11 cellular contexts compared by ENCODE assay signal in genomic region chr5:116566251-116566650, GRCh38. TPM values are rescaled to one million over a fixed set of nuclear protein-coding genes. Genes with fewer than 3 reads are reported as not detected.
A peak's percentile ranks its signal among the peaks of the same experiment; 100 is the strongest.
DNase-seq lines count a peak whose midpoint lies in the region; ATAC-seq, FAIRE-seq and TF ChIP-seq lines count a peak whose summit lies in the region.
"Had no signal": no experiment of that assay in that cellular context is flagged by ENCODE, and none has a peak within 500 bp of the region (broad histone marks: within the 10 kb centered on the region; RNA-seq: fewer than 3 reads in every experiment).

No MANE protein-coding gene starts in this region.

- H3K9ac ChIP-seq in H1 (replicated peaks in 1 of 4; ENCODE audit: extremely low read depth in 1 of 4, low read depth in 3 of 4, low read length in 3 of 4) = no peak overlapping the region

- POLR2A ChIA-PET in H1 (lab: Charles Lee; ENCODE audit: partially characterized antibody) = interaction anchor here (0.9 to 2.0 kb wide), 2 partner anchors 7 to 41 kb away, joined by 3 to 9 read pairs; no protein-coding TSS in a partner anchor
- POLR2A ChIA-PET in activated CD8-positive, alpha-beta T cell treated with anti-CD3 and anti-CD28 coated beads for 36 hours (lab: Charles Lee) = no interaction called here

- H3K56ac ChIP-seq in H1 (replicated peaks; ENCODE audit: insufficient read length, low read depth, low read length) = no peak overlapping the region

- no peak for FAIRE-seq in H1 (lab: Jason Lieb, UNC)

- H3K79me1 ChIP-seq in H1 (ENCODE audit: low read depth, low read length) = no peaks in the 10 kb centered on the region

- intact Hi-C loops in activated CD8-positive, alpha-beta T cell treated with anti-CD3 and anti-CD28 coated beads for 36 hours (cut with micrococcal nuclease) = no loop called here

- peaks cover 19% of the 10 kb centered on the region for H3K27me3 Mint-ChIP-seq in activated CD8-positive, alpha-beta T cell treated with anti-CD3 and anti-CD28 coated beads for 36 hours

- H3K18ac ChIP-seq in H1 (ENCODE audit: extremely low read depth, low read length) = no peak overlapping the region

- H2BK12ac ChIP-seq in H1 (ENCODE audit: low read depth, low read length) = no peak overlapping the region

- H3K9me3 ChIP-seq in H1 (ENCODE audit: insufficient read depth in 2 of 2, low read depth in 1 of 2, low read length in 1 of 2) = no peaks in the 10 kb centered on the region

- WGBS in H1 (ENCODE audit: extremely low coverage in 1 of 2, insufficient coverage in 1 of 2, insufficient read length in 1 of 2, insufficient replicate concordance in 2 of 2, low coverage in 1 of 2, low lambda C conversion rate in 2 of 2, missing lambda C conversion rate in 1 of 2), 2 experiments = 71% methylated on average over 1 of the region's 1 CpG; no CpG with 5 or more reads in 1 of the 2 experiments

- no peak overlapping the region for H3K27ac Mint-ChIP-seq in activated CD8-positive, alpha-beta T cell treated with anti-CD3 and anti-CD28 coated beads for 36 hours

- H3K23ac ChIP-seq in H1 (ENCODE audit: insufficient read length) = no peak overlapping the region

- no peak overlapping the region for H2BK120ac ChIP-seq in H1 (replicated peaks; ENCODE audit: low read depth, low read length)

- H4K5ac ChIP-seq in H1 (ENCODE audit: insufficient read length, low read depth, low read length) = no peak overlapping the region

- no peak overlapping the region for H2BK15ac ChIP-seq in H1 (ENCODE audit: low read length)

- peaks cover 2 to 42% (median 29%) of the 10 kb centered on the region in 4 experiments for H3K4me1 ChIP-seq in H1 (replicated peaks in 1 of 4; ENCODE audit: control insufficient read depth in 3 of 4, insufficient read depth in 4 of 4, low read length in 3 of 4)

- no peak overlapping the region for H2BK20ac ChIP-seq in H1 (ENCODE audit: low read length)

- peaks cover 41 to 55% of the 10 kb centered on the region in 2 experiments for H4K20me1 ChIP-seq in H1 (replicated peaks in 1 of 2; ENCODE audit: control insufficient read depth in 1 of 2, insufficient read depth in 2 of 2, low read length in 2 of 2)

- peak overlapping the region in 1 of 4 experiments; percentile 38; a peak in 1 of 8 replicates for H3K4me3 ChIP-seq in H1 (ENCODE audit: extremely low read depth in 1 of 4, insufficient read depth in 2 of 4, low read depth in 3 of 4, low read length in 4 of 4)

- no peaks in the 10 kb centered on the region for H3K36me3 Mint-ChIP-seq in activated CD8-positive, alpha-beta T cell treated with anti-CD3 and anti-CD28 coated beads for 36 hours (ENCODE audit: low read depth)

- TF ChIP-seq RAD21 in H1 (IDR thresholded peaks at IDR 0.05 in 1 of 2, conservative IDR thresholded peaks at IDR 0.05 in 1 of 2; ENCODE audit: low read depth in 2 of 2, low read length in 2 of 2) = no peak

- in situ Hi-C loops in KBM-7 (cut with MboI; ENCODE audit: low pct_unique_long_range_greater_than_20kb, low sequenced_read_pairs) = no loop called here

- H4K8ac ChIP-seq in H1 (ENCODE audit: extremely low read depth, insufficient read depth, low read length) = no peak overlapping the region

- no peaks in the 10 kb centered on the region for H3K9me3 Mint-ChIP-seq in activated CD8-positive, alpha-beta T cell treated with anti-CD3 and anti-CD28 coated beads for 36 hours

- H3K4me3 Mint-ChIP-seq in activated CD8-positive, alpha-beta T cell treated with anti-CD3 and anti-CD28 coated beads for 36 hours = no peak overlapping the region

- H3K4me1 Mint-ChIP-seq in activated CD8-positive, alpha-beta T cell treated with anti-CD3 and anti-CD28 coated beads for 36 hours (ENCODE audit: low read depth) = no peaks in the 10 kb centered on the region

- H4K91ac ChIP-seq in H1 (replicated peaks; ENCODE audit: insufficient read length, low read length) = no peak overlapping the region

- no peaks in the 10 kb centered on the region for H3K27me3 ChIP-seq in H1 (replicated peaks in 1 of 4; ENCODE audit: control insufficient read depth in 3 of 4, extremely low read depth in 1 of 4, insufficient read depth in 3 of 4, low read length in 3 of 4)

- H3K4ac ChIP-seq in H1 (replicated peaks; ENCODE audit: insufficient read length, low read depth, low read length) = no peak overlapping the region

- no peak for TF ChIP-seq CTCF in H1 (IDR thresholded peaks at IDR 0.05; ENCODE audit: control extremely low read depth in 1 of 3, insufficient read depth in 1 of 3, low read depth in 1 of 3, low read length in 3 of 3)
- no peak for TF ChIP-seq CTCF in activated CD8-positive, alpha-beta T cell treated with anti-CD3 and anti-CD28 coated beads for 36 hours (IDR thresholded peaks at IDR 0.05)

- H2AFZ ChIP-seq in H1 (ENCODE audit: low read length) = no peak overlapping the region

- TF ChIP-seq EP300 in H1 (IDR thresholded peaks at IDR 0.05; ENCODE audit: borderline replicate concordance in 1 of 2, low read depth in 2 of 2, low read length in 2 of 2) = no peak

- no peak overlapping the region for H2BK5ac ChIP-seq in H1 (ENCODE audit: low read depth, low read length)

- ATAC-seq in GM18873 (IDR thresholded peaks at IDR 0.05; ENCODE audit: low FRiP score, unreplicated experiment) (peak; percentile 73), GM21737 (IDR thresholded peaks at IDR 0.05; ENCODE audit: unreplicated experiment) (peak; percentile 65), HG03175 (IDR thresholded peaks at IDR 0.05; ENCODE audit: unreplicated experiment) (peak; percentile 84)
- no peak for ATAC-seq in activated CD8-positive, alpha-beta T cell treated with anti-CD3 and anti-CD28 coated beads for 36 hours
- ATAC-seq: sciatic nerve had no signal

- no peak overlapping the region for H3K14ac ChIP-seq in H1 (ENCODE audit: insufficient read length)

- DNase-seq in H1 (ENCODE audit: low read depth in 1 of 2, low spot score in 2 of 2) = no peak
- DNase-seq in activated CD8-positive, alpha-beta T cell treated with anti-CD3 and anti-CD28 coated beads for 36 hours = no peak
- no peak for DNase-seq in NCI-H1694 treated with DMSO at 0.1 percent for 48 hours (lab: John Stamatoyannopoulos, UW)
- no peak for DNase-seq in iPS-NIHi11 (ENCODE audit: low spot score)
- DNase-seq in KBM-7 = no peak
- DNase-seq: Kasumi-1, WERI-Rb-1 had no signal

- TF ChIP-seq POLR2A in H1 (IDR thresholded peaks at IDR 0.05; ENCODE audit: control extremely low read depth in 1 of 2, low read depth in 2 of 2, low read length in 2 of 2) = no peak

- peaks cover 3% of the 10 kb centered on the region for H3K23me2 ChIP-seq in H1 (ENCODE audit: low read depth, low read length)

- no peak overlapping the region for H3K27ac ChIP-seq in H1 (ENCODE audit: low read depth, low read length)
- H3K27ac ChIP-seq: WERI-Rb-1 had no signal

- H3K36me3 ChIP-seq in H1 (ENCODE audit: control insufficient read depth in 2 of 4, insufficient read depth in 4 of 4, low read length in 3 of 4) = peaks cover 0 to 60% (median 0%) of the 10 kb centered on the region in 4 experiments; a peak in 2 of 8 replicates
- H3K36me3 ChIP-seq: WERI-Rb-1 had no signal

- no peak overlapping the region for H2AK5ac ChIP-seq in H1 (ENCODE audit: low read depth, low read length)

- CTCF ChIA-PET in H1 (lab: Charles Lee; ENCODE audit: partially characterized antibody) = interaction anchor here (0.6 to 1.4 kb wide), 4 partner anchors 10 to 332 kb away, joined by 3 read pairs; no protein-coding TSS in a partner anchor
- CTCF ChIA-PET in activated CD8-positive, alpha-beta T cell treated with anti-CD3 and anti-CD28 coated beads for 36 hours (lab: Charles Lee) = no interaction called here

- peaks cover 96 to 100% of the 10 kb centered on the region in 2 experiments for H3K79me2 ChIP-seq in H1 (ENCODE audit: control insufficient read depth in 1 of 2, insufficient read depth in 2 of 2, low read length in 2 of 2)

- peak overlapping the region; percentile 50 to 86 for H3K4me2 ChIP-seq in H1 (ENCODE audit: insufficient read depth in 1 of 2, low read depth in 2 of 2, low read length in 2 of 2)

TF ChIP-seq in H1, 55 proteins besides CTCF, POLR2A, EP300 and RAD21:
- TF ChIP-seq BCL11A (IDR thresholded peaks at IDR 0.05; ENCODE audit: low read depth in 2 of 2, low read length in 2 of 2) (no peak), SIX5 (IDR thresholded peaks at IDR 0.05; ENCODE audit: low read depth, low read length) (no peak), RXRA (IDR thresholded peaks at IDR 0.05; ENCODE audit: insufficient read depth, low read depth, low read length) (no peak), USF2 (IDR thresholded peaks at IDR 0.05; ENCODE audit: low read length) (no peak), EGR1 (IDR thresholded peaks at IDR 0.05; ENCODE audit: borderline replicate concordance, low read depth, low read length) (no peak), SP1 (IDR thresholded peaks at IDR 0.05; ENCODE audit: low read depth, low read length) (no peak)

RNA-seq across cellular contexts. Expression of gene SEMA6A, which starts 8.4 kb away (rescaled TPM):
- total RNA-seq in H1 (2021; fragmentation: NEBNext Ultra II Directional; extraction: Animal tissue kit (Norgen Biotek cat#: 25700)) = 260 and 277 TPM in 2 replicates
- 78.3 and 122 TPM in 2 replicates for polyA plus RNA-seq in H1 (2011; rRNA removed)
- polyA plus RNA-seq in H1 (2011; cell fraction: cytosol; rRNA removed) = 94.2 TPM
- polyA plus RNA-seq in H1 (2011; cell fraction: nucleus; rRNA removed) = 201 TPM
- polyA plus RNA-seq in H1 (2012, experiment 1 of 2) = 134 to 170 TPM (median 158 TPM) in 4 replicates
- 17.8 TPM for polyA plus RNA-seq in H1 (2012, experiment 2 of 2)
- 452 TPM for polyA plus RNA-seq in H1 (2013, experiment 1 of 2)
- polyA plus RNA-seq in H1 (2013, experiment 2 of 2) = 483 TPM
- polyA minus RNA-seq in H1 (2011; rRNA and poly(A)+ RNA removed) = 166 and 205 TPM in 2 replicates
- 219 TPM for polyA minus RNA-seq in H1 (2011; cell fraction: cytosol; rRNA and poly(A)+ RNA removed)
- polyA minus RNA-seq in H1 (2011; cell fraction: nucleus; rRNA and poly(A)+ RNA removed) = 424 TPM
- not detected for total RNA-seq in activated CD8-positive, alpha-beta T cell treated with anti-CD3 and anti-CD28 coated beads for 36 hours

Comparison
In these comparisons a context has a peak if more than half of its experiments do, and no peak if none do; other contexts are left out.
1. RNA of gene SEMA6A, which starts 8.4 kb away (total RNA-seq): 260 to 277 TPM in H1; not detected in activated CD8-positive, alpha-beta T cell treated with anti-CD3 and anti-CD28 coated beads for 36 hours; every median in the first group is over 100 times any median in the second.